In the genomic region with DNA sequence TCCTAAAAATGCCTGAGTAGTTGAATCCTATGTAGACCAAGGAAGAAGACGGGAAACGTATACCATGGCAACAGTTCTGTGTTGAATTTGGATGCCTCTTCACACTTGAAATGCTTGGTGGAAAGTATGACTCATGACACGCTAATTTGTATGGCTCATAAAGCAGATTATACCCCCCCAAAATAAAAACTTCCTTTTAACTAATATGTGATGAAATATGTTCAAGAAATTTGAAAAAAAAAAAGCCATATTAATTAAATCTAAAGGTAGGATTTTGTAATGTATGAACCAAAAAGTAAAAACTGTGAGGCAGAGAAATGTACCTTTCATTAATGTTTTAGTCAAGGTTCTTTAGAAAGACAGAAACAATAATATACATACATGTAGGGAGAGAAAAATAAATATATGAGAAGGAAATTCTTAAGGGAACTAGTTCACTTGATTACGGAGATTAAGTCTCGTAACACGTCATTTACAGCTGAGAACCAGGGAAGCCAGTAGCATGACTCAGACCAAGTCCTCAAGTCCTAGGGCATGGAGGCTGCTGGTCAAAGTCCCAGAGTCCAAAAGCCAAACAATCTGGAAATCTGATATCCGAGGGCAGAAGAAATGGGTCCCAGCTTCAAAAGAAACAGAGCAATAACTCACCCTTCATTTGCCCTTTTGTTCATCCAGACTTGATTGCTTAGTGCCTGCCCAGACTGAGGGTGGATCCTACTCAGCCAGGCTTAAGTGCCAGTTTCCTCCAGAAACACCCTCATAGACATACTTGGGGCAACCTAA, we compare ENCODE assay signal across 11 cellular contexts.
DNase-seq lines count a peak whose midpoint lies in the region; ATAC-seq, FAIRE-seq and TF ChIP-seq lines count a peak whose summit lies in the region.
"Had no signal": no experiment of that assay in that cellular context is flagged by ENCODE, and none has a peak within 500 bp of the region (broad histone marks: within the 10 kb centered on the region; RNA-seq: fewer than 3 reads in every experiment).

No MANE protein-coding gene starts in this region.

- H3K27ac Mint-ChIP-seq in astrocyte (ENCODE audit: unreplicated experiment), result peak overlapping the region; percentile 31
- no peak overlapping the region for H3K27ac Mint-ChIP-seq in natural killer cell treated with Interleukin-12 subunit alpha and Interleukin-12 subunit beta and Interleukin-15 and Interleukin-18, amount 100 ng/mL, for 72 hours
- no peak overlapping the region for H3K27ac Mint-ChIP-seq in activated CD4-positive, alpha-beta memory T cell treated with anti-CD3 and anti-CD28 coated beads for 36 hours
- H3K27ac Mint-ChIP-seq: T-cell had no signal

- POLR2A ChIA-PET in activated CD4-positive, alpha-beta memory T cell treated with anti-CD3 and anti-CD28 coated beads for 36 hours (lab: Charles Lee), result no interaction called here

- no peak for ATAC-seq in natural killer cell treated with Interleukin-12 subunit alpha and Interleukin-12 subunit beta and Interleukin-15 and Interleukin-18, amount 100 ng/mL, for 72 hours
- ATAC-seq: T-cell had no signal

- H3K9ac ChIP-seq in astrocyte (ENCODE audit: low read length), result peak overlapping the region; percentile 48

- H3K9me3 ChIP-seq in astrocyte (ENCODE audit: insufficient read depth, low read depth, low read length), result no peaks in the 10 kb centered on the region

- no peaks in the 10 kb centered on the region for H3K36me3 Mint-ChIP-seq in astrocyte (ENCODE audit: low read depth, unreplicated experiment)
- no peaks in the 10 kb centered on the region for H3K36me3 Mint-ChIP-seq in natural killer cell treated with Interleukin-12 subunit alpha and Interleukin-12 subunit beta and Interleukin-15 and Interleukin-18, amount 100 ng/mL, for 72 hours
- no peaks in the 10 kb centered on the region for H3K36me3 Mint-ChIP-seq in activated CD4-positive, alpha-beta memory T cell treated with anti-CD3 and anti-CD28 coated beads for 36 hours
- H3K36me3 Mint-ChIP-seq: T-cell had no signal

- H3K27me3 ChIP-seq in astrocyte (ENCODE audit: insufficient read depth, low read length), result no peaks in the 10 kb centered on the region

- peak; percentile 68 for FAIRE-seq in astrocyte (lab: Jason Lieb, UNC)

- no peaks in the 10 kb centered on the region for H3K27me3 Mint-ChIP-seq in astrocyte (ENCODE audit: low read depth, unreplicated experiment)
- H3K27me3 Mint-ChIP-seq in natural killer cell treated with Interleukin-12 subunit alpha and Interleukin-12 subunit beta and Interleukin-15 and Interleukin-18, amount 100 ng/mL, for 72 hours, result no peaks in the 10 kb centered on the region
- no peaks in the 10 kb centered on the region for H3K27me3 Mint-ChIP-seq in activated CD4-positive, alpha-beta memory T cell treated with anti-CD3 and anti-CD28 coated beads for 36 hours
- H3K27me3 Mint-ChIP-seq: T-cell had no signal

- peaks cover 24% of the 10 kb centered on the region for H3K4me1 ChIP-seq in astrocyte (ENCODE audit: insufficient read depth, low read length)

- no peak overlapping the region for H3K4me3 Mint-ChIP-seq in astrocyte (ENCODE audit: unreplicated experiment)
- no peak overlapping the region for H3K4me3 Mint-ChIP-seq in natural killer cell treated with Interleukin-12 subunit alpha and Interleukin-12 subunit beta and Interleukin-15 and Interleukin-18, amount 100 ng/mL, for 72 hours
- H3K4me3 Mint-ChIP-seq in activated CD4-positive, alpha-beta memory T cell treated with anti-CD3 and anti-CD28 coated beads for 36 hours, result no peak overlapping the region
- H3K4me3 Mint-ChIP-seq: T-cell had no signal

- peaks cover 3% of the 10 kb centered on the region for H3K4me1 Mint-ChIP-seq in astrocyte (ENCODE audit: low read depth, unreplicated experiment)
- H3K4me1 Mint-ChIP-seq in natural killer cell treated with Interleukin-12 subunit alpha and Interleukin-12 subunit beta and Interleukin-15 and Interleukin-18, amount 100 ng/mL, for 72 hours (ENCODE audit: low read depth in 2 of 2), result no peaks in the 10 kb centered on the region
- no peaks in the 10 kb centered on the region for H3K4me1 Mint-ChIP-seq in activated CD4-positive, alpha-beta memory T cell treated with anti-CD3 and anti-CD28 coated beads for 36 hours (ENCODE audit: low read depth)
- H3K4me1 Mint-ChIP-seq: T-cell had no signal

- CTCF ChIA-PET in activated CD4-positive, alpha-beta memory T cell treated with anti-CD3 and anti-CD28 coated beads for 36 hours (lab: Charles Lee), result no interaction called here

- H3K9me3 Mint-ChIP-seq in astrocyte (ENCODE audit: unreplicated experiment), result no peaks in the 10 kb centered on the region
- H3K9me3 Mint-ChIP-seq in natural killer cell treated with Interleukin-12 subunit alpha and Interleukin-12 subunit beta and Interleukin-15 and Interleukin-18, amount 100 ng/mL, for 72 hours, result peaks cover 3% of the 10 kb centered on the region
- peaks cover 5% of the 10 kb centered on the region for H3K9me3 Mint-ChIP-seq in activated CD4-positive, alpha-beta memory T cell treated with anti-CD3 and anti-CD28 coated beads for 36 hours
- H3K9me3 Mint-ChIP-seq: T-cell had no signal

- H4K20me1 ChIP-seq in astrocyte (ENCODE audit: insufficient read depth, low read length), result no peaks in the 10 kb centered on the region

- no peaks in the 10 kb centered on the region for H3K36me3 ChIP-seq in astrocyte (ENCODE audit: insufficient read depth, low read length)

- intact Hi-C loops in activated CD4-positive, alpha-beta memory T cell treated with anti-CD3 and anti-CD28 coated beads for 36 hours (cut with micrococcal nuclease), result no loop called here

- peak overlapping the region; percentile 11 for H2AFZ ChIP-seq in astrocyte (ENCODE audit: low read depth, low read length)

- H3K4me2 ChIP-seq in astrocyte (ENCODE audit: low read length), result peak overlapping the region; percentile 46

- no peak overlapping the region for H3K4me3 ChIP-seq in astrocyte (ENCODE audit: insufficient read depth, low read depth, low read length)
- H3K4me3 ChIP-seq: skin epidermis had no signal

- peak overlapping the region; percentile 93 for H3K27ac ChIP-seq in astrocyte (ENCODE audit: low read depth, low read length)
- H3K27ac ChIP-seq: skin epidermis had no signal

- no peak for TF ChIP-seq CTCF in astrocyte (IDR thresholded peaks at IDR 0.05; ENCODE audit: insufficient read depth, low read depth, low read length)

- H3K79me2 ChIP-seq in astrocyte (ENCODE audit: insufficient read depth, low read length), result no peaks in the 10 kb centered on the region

- peak; percentile 13 for DNase-seq in AG08395 (ENCODE audit: low spot score)
- DNase-seq in HT-29 (ENCODE audit: low spot score), result peak; percentile 66
- peak; percentile 99 for DNase-seq in astrocyte (ENCODE audit: low read depth)
- DNase-seq in iris pigment epithelial cell (ENCODE audit: low read depth), result peak; percentile 98
- DNase-seq in natural killer cell treated with Interleukin-12 subunit alpha and Interleukin-12 subunit beta and Interleukin-15 and Interleukin-18, amount 100 ng/mL, for 72 hours (ENCODE audit: low spot score), result no peak
- DNase-seq in activated CD4-positive, alpha-beta memory T cell treated with anti-CD3 and anti-CD28 coated beads for 36 hours, result no peak
- DNase-seq in NCI-H1048 (lab: John Stamatoyannopoulos, UW), result no peak
- no peak for DNase-seq in activated T-cell treated with anti-CD3 and anti-CD28 coated beads for 4 hours
- DNase-seq: activated effector memory CD4-positive, alpha-beta T cell treated with anti-CD3 and anti-CD28 coated beads, Interleukin-2, amount 50 U/mL, for 16 hours; T-cell had no signal

Comparison
In these comparisons a context has a peak if more than half of its experiments do, and no peak if none do; other contexts are left out.
1. DNase-seq: peak in AG08395 (single experiment), HT-29 (single experiment), astrocyte (single experiment) and iris pigment epithelial cell (single experiment); none in natural killer cell treated with Interleukin-12 subunit alpha and Interleukin-12 subunit beta and Interleukin-15 and Interleukin-18, amount 100 ng/mL, for 72 hours (single experiment), activated CD4-positive, alpha-beta memory T cell treated with anti-CD3 and anti-CD28 coated beads for 36 hours (single experiment), NCI-H1048 (single experiment) and activated T-cell treated with anti-CD3 and anti-CD28 coated beads for 4 hours (single experiment).